Comparison of ENCODE assay signal across 27 cellular contexts in genomic region chr17:42059815-42060214, GRCh38. TPM values are rescaled to one million over a fixed set of nuclear protein-coding genes. Genes with fewer than 3 reads are reported as not detected.
"Had no signal": no experiment of that assay in that cellular context is flagged by ENCODE, and none has a peak within 500 bp of the region (broad histone marks: within the 10 kb centered on the region; RNA-seq: fewer than 3 reads in every experiment).

No MANE protein-coding gene starts in this region.

- H3K4me3 Mint-ChIP-seq: activated CD4-positive, alpha-beta memory T cell treated with anti-CD3 and anti-CD28 coated beads, Interleukin-2, amount 10 ng/mL, durations not matched to agents 7 days and 5 days; activated CD4-positive, alpha-beta T cell treated with anti-CD3 and anti-CD28 coated beads, Interleukin-2, amount 10 ng/mL, durations not matched to agents 7 days and 5 days; activated T-cell treated with anti-CD3 and anti-CD28 coated beads, Interleukin-2, amount 50 U/mL, for 24 hours; naive thymus-derived CD4-positive, alpha-beta T cell; neural crest cell had no signal

- H3K27me3 ChIP-seq: testis had no signal

- H3K27ac ChIP-seq: brain microvascular endothelial cell, coronary artery, testis, WERI-Rb-1 had no signal

- H3K36me3 Mint-ChIP-seq: naive thymus-derived CD4-positive, alpha-beta T cell had no signal

- H3K27ac Mint-ChIP-seq: activated CD4-positive, alpha-beta memory T cell treated with anti-CD3 and anti-CD28 coated beads, Interleukin-2, amount 10 ng/mL, durations not matched to agents 7 days and 5 days; activated CD4-positive, alpha-beta T cell treated with anti-CD3 and anti-CD28 coated beads, Interleukin-2, amount 10 ng/mL, durations not matched to agents 7 days and 5 days; activated T-cell treated with anti-CD3 and anti-CD28 coated beads, Interleukin-2, amount 50 U/mL, for 24 hours; naive thymus-derived CD4-positive, alpha-beta T cell had no signal

- H3K9me3 ChIP-seq: testis had no signal

- H3K9me3 Mint-ChIP-seq: activated CD4-positive, alpha-beta memory T cell treated with anti-CD3 and anti-CD28 coated beads, Interleukin-2, amount 10 ng/mL, durations not matched to agents 7 days and 5 days; activated CD4-positive, alpha-beta T cell treated with anti-CD3 and anti-CD28 coated beads, Interleukin-2, amount 10 ng/mL, durations not matched to agents 7 days and 5 days; activated T-cell treated with anti-CD3 and anti-CD28 coated beads, Interleukin-2, amount 50 U/mL, for 24 hours; neural crest cell had no signal

- DNase-seq: activated CD4-positive, alpha-beta memory T cell treated with anti-CD3 and anti-CD28 coated beads, Interleukin-2, amount 10 ng/mL, durations not matched to agents 7 days and 5 days; activated CD4-positive, alpha-beta T cell treated with anti-CD3 and anti-CD28 coated beads, Interleukin-2, amount 10 ng/mL, durations not matched to agents 7 days and 5 days; activated CD4-positive, CD25-positive, alpha-beta regulatory T cell treated with anti-CD3 and anti-CD28 coated beads, Interleukin-2, amount 50 U/mL, for 72 hours; activated CD8-positive, alpha-beta memory T cell treated with anti-CD3 and anti-CD28 coated beads, Interleukin-2, amount 50 U/mL, for 48 hours; activated gamma-delta T cell treated with Interleukin-2 at 50 U/mL for 16 hours; activated naive CD4-positive, alpha-beta T cell treated with anti-CD3 and anti-CD28 coated beads, Interleukin-2, amount 50 U/mL, for 16 hours; activated T-cell treated with anti-CD3 and anti-CD28 coated beads, Interleukin-2, amount 50 U/mL, for 24 hours; amniotic stem cell; brain microvascular endothelial cell; foreskin fibroblast; head of caudate nucleus; hippocampal formation; kidney; mammary epithelial cell; midbrain; naive thymus-derived CD4-positive, alpha-beta T cell; posterior cingulate gyrus; right cardiac atrium; stimulated activated naive CD8-positive, alpha-beta T cell treated with anti-CD3 and anti-CD28 coated beads, Interleukin-15, Interleukin-2, amounts not matched to agents 100 U/mL and 50 U/mL, for 24 hours; testis; trophoblast cell; WERI-Rb-1 had no signal

- H3K4me3 ChIP-seq: coronary artery, testis had no signal

- H3K36me3 ChIP-seq: brain microvascular endothelial cell, WERI-Rb-1 had no signal

- ATAC-seq: esophagus mucosa; naive thymus-derived CD4-positive, alpha-beta T cell; right cardiac atrium; stimulated activated naive CD8-positive, alpha-beta T cell treated with anti-CD3 and anti-CD28 coated beads, Interleukin-15, Interleukin-2, amounts not matched to agents 100 U/mL and 50 U/mL, for 24 hours had no signal

RNA-seq across cellular contexts. Expression of gene ZNF385C, which starts 38.5 kb away (rescaled TPM):
- total RNA-seq: activated CD4-positive, alpha-beta memory T cell treated with anti-CD3 and anti-CD28 coated beads, Interleukin-2, amount 10 ng/mL, durations not matched to agents 7 days and 5 days; activated CD4-positive, alpha-beta T cell treated with anti-CD3 and anti-CD28 coated beads, Interleukin-2, amount 10 ng/mL, durations not matched to agents 7 days and 5 days; omental fat pad; T-helper 1 cell treated with Interleukin-12 subunit alpha and Interleukin-12 subunit beta and Interleukin-4 antibody, amounts not matched to agents 30 ng/mL and 1 ng/mL, for 36 hours had no signal
- polyA plus RNA-seq: naive thymus-derived CD4-positive, alpha-beta T cell had no signal

RNA-seq across cellular contexts. Expression of gene DHX58, which starts 52.7 kb away (rescaled TPM):
- total RNA-seq: neural crest cell had no signal
